1 cellular context compared by ENCODE assay signal in the genomic region with DNA sequence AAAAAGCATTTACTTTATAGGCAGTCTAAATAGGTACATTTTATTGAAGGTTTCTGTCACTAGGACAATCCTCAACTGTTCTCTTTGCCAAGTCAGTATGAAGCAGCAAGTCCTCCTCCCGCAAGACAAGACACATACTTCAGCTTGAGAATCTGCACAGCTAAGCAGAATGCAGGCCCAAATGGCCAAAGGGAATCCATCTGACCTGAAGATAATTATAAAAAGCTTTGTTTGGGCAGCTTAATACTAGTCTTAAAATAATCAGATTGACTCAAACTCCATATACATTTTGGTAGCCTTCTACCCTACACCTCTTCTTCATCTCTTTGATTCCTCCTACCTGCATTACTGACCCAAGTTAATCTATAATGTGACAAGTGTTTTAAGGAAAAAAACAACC.
TF ChIP-seq lines count a peak whose summit lies in the region.

No MANE protein-coding gene starts in this region.

TF ChIP-seq in K562, 482 proteins besides CTCF, POLR2A, EP300 and RAD21:
- TF ChIP-seq HDGF (IDR thresholded peaks at IDR 0.05) (no peak), MAFF (IDR thresholded peaks at IDR 0.05; ENCODE audit: low read length) (0 out of 2 replicates have a peak, but pooled peaks have one; percentile 9)
